In genomic region chr5:151684690-151685361, GRCh38 we compare ENCODE assay signal across 8 cellular contexts. TPM values are rescaled to one million over a fixed set of nuclear protein-coding genes. Genes with fewer than 3 reads are reported as not detected.
DNase-seq lines count a peak whose midpoint lies in the region; ATAC-seq, FAIRE-seq and TF ChIP-seq lines count a peak whose summit lies in the region.

No MANE protein-coding gene starts in this region.

- peak overlapping the region; percentile 14 for H3K4me2 ChIP-seq in HCT116 (ENCODE audit: low read length)
- peak overlapping the region; percentile 92 for H3K4me2 ChIP-seq in astrocyte (ENCODE audit: low read length)

- peak; percentile 90 for FAIRE-seq in astrocyte (lab: Jason Lieb, UNC)

- ATAC-seq in HCT116, result peak; percentile 84
- no peak for ATAC-seq in GM18870 (IDR thresholded peaks at IDR 0.05; ENCODE audit: unreplicated experiment)
- no peak for ATAC-seq in HG03280 (IDR thresholded peaks at IDR 0.05; ENCODE audit: unreplicated experiment)
- ATAC-seq in HG03095 (IDR thresholded peaks at IDR 0.05; ENCODE audit: unreplicated experiment), result no peak

- RAD21 ChIA-PET in HCT116 (lab: Charles Lee; ENCODE audit: low non-redundant PET in 1 of 2, low total read pairs in 2 of 2, uncharacterized antibody in 2 of 2, unreplicated experiment in 2 of 2), result interaction anchor here in 1 of 2 experiments (0.6 kb wide), 1 partner anchor 47 kb away, joined by 3 read pairs; no protein-coding TSS in a partner anchor

- H3K36me3 ChIP-seq in HCT116 (ENCODE audit: control insufficient read depth in 1 of 2, insufficient read depth in 2 of 2, low read length in 2 of 2) (no peaks in the 10 kb centered on the region), astrocyte (ENCODE audit: insufficient read depth, low read length) (peaks cover 34% of the 10 kb centered on the region), iPS-18a (ENCODE audit: control insufficient read depth, low read depth, low read length) (no peaks in the 10 kb centered on the region), spleen (peaks cover 0 to 13% (median 0%) of the 10 kb centered on the region in 6 donors)

- peak; percentile 11; the same call in 1 of the 2 replicates for TF ChIP-seq RAD21 in HCT116 (IDR thresholded peaks at IDR 0.05; ENCODE audit: low read depth)

- no TSS peak for BruUV-seq in HCT116 (replicated peaks; lab: Mats Ljungman, UMichigan)

- H3K9ac ChIP-seq in HCT116 (ENCODE audit: low read length), result no peak overlapping the region
- H3K9ac ChIP-seq in astrocyte (ENCODE audit: low read length), result peak overlapping the region; percentile 100
- H3K9ac ChIP-seq in iPS-18a (ENCODE audit: low read length), result peak overlapping the region; percentile 53

- no peaks in the 10 kb centered on the region for H3K9me3 Mint-ChIP-seq in astrocyte (ENCODE audit: unreplicated experiment)

- H4K20me1 ChIP-seq in HCT116 (ENCODE audit: insufficient read depth) (no peaks in the 10 kb centered on the region), astrocyte (ENCODE audit: insufficient read depth, low read length) (peaks cover 66% of the 10 kb centered on the region)

- H3K27me3 ChIP-seq in HCT116 (ENCODE audit: insufficient read depth, low read length), result no peaks in the 10 kb centered on the region
- H3K27me3 ChIP-seq in astrocyte (ENCODE audit: insufficient read depth, low read length), result no peaks in the 10 kb centered on the region
- H3K27me3 ChIP-seq in iPS-18a (ENCODE audit: control insufficient read depth, insufficient read depth, low read length), result no peaks in the 10 kb centered on the region
- H3K27me3 ChIP-seq in spleen (replicated peaks in 1 of 7), result peaks cover 0 to 16% (median 0%) of the 10 kb centered on the region in 7 donors

- peaks cover 46% of the 10 kb centered on the region for H3K4me1 Mint-ChIP-seq in astrocyte (ENCODE audit: low read depth, unreplicated experiment)

- H3K4me3 ChIP-seq in HCT116 (replicated peaks in 1 of 2; ENCODE audit: low read depth in 1 of 2, low read length in 2 of 2), result no peak overlapping the region
- peak overlapping the region; percentile 99 for H3K4me3 ChIP-seq in astrocyte (ENCODE audit: insufficient read depth, low read depth, low read length)
- peak overlapping the region; percentile 74 for H3K4me3 ChIP-seq in iPS-18a (ENCODE audit: low read length)
- H3K4me3 ChIP-seq in spleen, result peak overlapping the region; percentile 23 to 72 (median 48)

- H3K4me3 Mint-ChIP-seq in astrocyte (ENCODE audit: unreplicated experiment), result peak overlapping the region; percentile 99

- POLR2A ChIA-PET in HCT116 (lab: Charles Lee), result interaction anchor here (0.7 kb wide), 1 partner anchor 561 kb away, joined by 3 read pairs; no protein-coding TSS in a partner anchor

- TF ChIP-seq POLR2A in HCT116 (IDR thresholded peaks at IDR 0.05; ENCODE audit: borderline replicate concordance, extremely low read depth, insufficient read depth, insufficient read length) (no peak), spleen (IDR thresholded peaks at IDR 0.05) (peak in 1 of 3 donors; percentile 31)

- no peak overlapping the region for H3K27ac ChIP-seq in HCT116 (ENCODE audit: low read depth, low read length)
- H3K27ac ChIP-seq in astrocyte (ENCODE audit: low read depth, low read length), result peak overlapping the region; percentile 98
- peak overlapping the region; percentile 1 for H3K27ac ChIP-seq in iPS-18a (ENCODE audit: low read length)
- H3K27ac ChIP-seq in spleen, result peak overlapping the region in 7 of 8 donors; percentile 36 to 89 (median 82)

- H3K79me2 ChIP-seq in HCT116 (ENCODE audit: insufficient read depth, low read length) (no peaks in the 10 kb centered on the region), astrocyte (ENCODE audit: insufficient read depth, low read length) (peaks cover 78% of the 10 kb centered on the region)

- H3K36me3 Mint-ChIP-seq in astrocyte (ENCODE audit: low read depth, unreplicated experiment), result peaks cover 34% of the 10 kb centered on the region

- CTCF ChIA-PET in HCT116 (lab: Charles Lee), result interaction anchor here (0.6 to 1.8 kb wide), 3 partner anchors 11 to 34 kb away, joined by 3 to 6 read pairs (median 5); no protein-coding TSS in a partner anchor

- no peaks in the 10 kb centered on the region for H3K9me2 ChIP-seq in HCT116 (ENCODE audit: insufficient read depth)

- no peaks in the 10 kb centered on the region for H3K27me3 Mint-ChIP-seq in astrocyte (ENCODE audit: low read depth, unreplicated experiment)

- DNase-seq in HCT116 (ENCODE audit: low read depth, low spot score) (no peak), astrocyte (ENCODE audit: low read depth) (peak; percentile 95), spleen (no peak), RPMI8226 (no peak)

- H3K4me1 ChIP-seq in HCT116 (ENCODE audit: control insufficient read depth in 1 of 2, insufficient read depth in 2 of 2, low read length in 2 of 2) (peaks cover 6 to 14% of the 10 kb centered on the region in 2 experiments; a peak in 3 of 4 replicates), astrocyte (ENCODE audit: insufficient read depth, low read length) (peaks cover 59% of the 10 kb centered on the region), iPS-18a (ENCODE audit: control insufficient read depth, low read depth, low read length) (peaks cover 27% of the 10 kb centered on the region), spleen (peaks cover 10 to 73% (median 42%) of the 10 kb centered on the region in 6 donors)

- H3K27ac Mint-ChIP-seq in astrocyte (ENCODE audit: unreplicated experiment), result peak overlapping the region; percentile 100

- intact Hi-C loops in HCT116 (cut with micrococcal nuclease) (no loop called here), spleen (cut with DNase I; ENCODE audit: low total_unique reads) (no loop called here)

- WGBS in spleen, 5 donors, result 49 to 67% (median 57%) methylated on average over 8 of the region's 8 CpGs

- H3K9me3 ChIP-seq in HCT116 (ENCODE audit: control insufficient read depth in 1 of 2, insufficient read depth in 1 of 2, low read depth in 1 of 2, low read length in 2 of 2), result no peaks in the 10 kb centered on the region
- H3K9me3 ChIP-seq in astrocyte (ENCODE audit: insufficient read depth, low read depth, low read length), result no peaks in the 10 kb centered on the region
- no peaks in the 10 kb centered on the region for H3K9me3 ChIP-seq in iPS-18a (ENCODE audit: control insufficient read depth, low read depth, low read length)
- H3K9me3 ChIP-seq in spleen, result no peaks in the 10 kb centered on the region

- H2AFZ ChIP-seq in HCT116 (ENCODE audit: low read depth, low read length, poor library complexity, severe bottlenecking) (no peak overlapping the region), astrocyte (ENCODE audit: low read depth, low read length) (no peak overlapping the region)

- TF ChIP-seq CTCF in HCT116 (IDR thresholded peaks at IDR 0.05 in 2 of 3, conservative IDR thresholded peaks at IDR 0.05 in 1 of 3; ENCODE audit: borderline replicate concordance in 1 of 3, insufficient read depth in 1 of 3, low read depth in 2 of 3, low read length in 2 of 3), result peak in 2 of 3 experiments; percentile 54 to 65; a peak in 4 of 6 replicates
- TF ChIP-seq CTCF in astrocyte (IDR thresholded peaks at IDR 0.05; ENCODE audit: insufficient read depth, low read depth, low read length), result peak; percentile 35
- TF ChIP-seq CTCF in spleen (IDR thresholded peaks at IDR 0.05 in 8 of 11, conservative IDR thresholded peaks at IDR 0.05 in 3 of 11), result no peak

TF ChIP-seq in HCT116, 20 proteins besides CTCF, POLR2A, EP300 and RAD21 (continues in another document):
- TF ChIP-seq ZNF274 (IDR thresholded peaks at IDR 0.05; ENCODE audit: low read depth, low read length), result no peak
- TF ChIP-seq ELF1 (IDR thresholded peaks at IDR 0.05; ENCODE audit: borderline replicate concordance, low read depth), result no peak
- TF ChIP-seq SP1 (IDR thresholded peaks at IDR 0.05; ENCODE audit: low read depth), result no peak
- TF ChIP-seq SIN3A (IDR thresholded peaks at IDR 0.05; ENCODE audit: low read depth), result no peak
- TF ChIP-seq, protein P1, sequence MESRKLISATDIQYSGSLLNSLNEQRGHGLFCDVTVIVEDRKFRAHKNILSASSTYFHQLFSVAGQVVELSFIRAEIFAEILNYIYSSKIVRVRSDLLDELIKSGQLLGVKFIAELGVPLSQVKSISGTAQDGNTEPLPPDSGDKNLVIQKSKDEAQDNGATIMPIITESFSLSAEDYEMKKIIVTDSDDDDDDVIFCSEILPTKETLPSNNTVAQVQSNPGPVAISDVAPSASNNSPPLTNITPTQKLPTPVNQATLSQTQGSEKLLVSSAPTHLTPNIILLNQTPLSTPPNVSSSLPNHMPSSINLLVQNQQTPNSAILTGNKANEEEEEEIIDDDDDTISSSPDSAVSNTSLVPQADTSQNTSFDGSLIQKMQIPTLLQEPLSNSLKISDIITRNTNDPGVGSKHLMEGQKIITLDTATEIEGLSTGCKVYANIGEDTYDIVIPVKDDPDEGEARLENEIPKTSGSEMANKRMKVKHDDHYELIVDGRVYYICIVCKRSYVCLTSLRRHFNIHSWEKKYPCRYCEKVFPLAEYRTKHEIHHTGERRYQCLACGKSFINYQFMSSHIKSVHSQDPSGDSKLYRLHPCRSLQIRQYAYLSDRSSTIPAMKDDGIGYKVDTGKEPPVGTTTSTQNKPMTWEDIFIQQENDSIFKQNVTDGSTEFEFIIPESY (IDR thresholded peaks at IDR 0.05; ENCODE audit: extremely low read depth, insufficient replicate concordance, low read length), result no peak
- no peak for TF ChIP-seq EGR1 (IDR thresholded peaks at IDR 0.05; ENCODE audit: low read depth)

RNA-seq across cellular contexts. Expression of gene SPARC, which starts 1.9 kb away (rescaled TPM):
- total RNA-seq in HCT116 (2021; ENCODE audit: unreplicated experiment) (3.0 TPM), astrocyte (15,667 and 20,724 TPM in 2 replicates), spleen (100 to 1,000 TPM; 320 to 963 (median 552) TPM)
- 0.04 and 0.52 TPM in 2 replicates for polyA plus RNA-seq in HCT116 (2012)
- 100 to 1,000 TPM in 2 of 3 donors, 10 to 100 TPM in 1; 76.5 to 195 (median 135) TPM for polyA plus RNA-seq in spleen

Comparison
In these comparisons a context has a peak if more than half of its experiments do, and no peak if none do; other contexts are left out.
1. H3K4me3 ChIP-seq: peak in astrocyte (single experiment), iPS-18a (single experiment) and spleen (8 of 8); none in HCT116 (0 of 2).
2. CTCF ChIP-seq: peak in HCT116 (2 of 3) and astrocyte (single experiment); none in spleen (0 of 11).
3. RNA of gene SPARC, which starts 1.9 kb away (total RNA-seq): 15,667 to 20,724 TPM in astrocyte and 320 to 963 TPM in spleen; 3.0 TPM in HCT116 (single experiment); every median in the first group is over 10 times any median in the second.